ENCODE assay signal across 19 cellular contexts in the genomic region with DNA sequence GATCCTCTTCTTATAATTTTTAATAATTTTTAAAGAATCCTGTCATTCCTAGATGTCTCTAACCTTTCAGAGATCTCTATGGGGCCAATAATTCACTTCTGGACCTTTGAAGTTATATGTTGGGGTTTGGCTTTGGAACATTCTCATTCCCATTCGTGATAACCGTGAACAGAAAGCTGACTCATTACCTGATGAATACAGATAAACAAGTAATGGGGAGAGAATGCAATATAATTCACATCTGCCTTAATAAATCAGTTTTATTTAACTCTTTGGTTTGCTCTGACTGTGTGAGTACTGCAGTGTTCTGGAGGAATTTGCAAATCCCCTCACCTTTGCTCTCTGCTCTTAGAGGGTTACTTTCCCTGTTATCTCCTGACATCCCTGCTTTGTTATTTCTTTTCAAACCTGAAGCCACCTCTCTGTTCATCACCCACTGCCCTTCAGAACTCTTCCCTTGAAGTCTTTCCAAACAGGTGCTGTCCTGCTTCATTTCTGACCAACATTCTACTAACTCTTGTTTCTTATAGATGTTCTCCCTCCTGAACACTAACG.
DNase-seq lines count a peak whose midpoint lies in the region; ATAC-seq and TF ChIP-seq lines count a peak whose summit lies in the region.
"Had no signal": no experiment of that assay in that cellular context is flagged by ENCODE, and none has a peak within 500 bp of the region (broad histone marks: within the 10 kb centered on the region; RNA-seq: fewer than 3 reads in every experiment).

No MANE protein-coding gene starts in this region.

- TF ChIP-seq POLR2A in vagina (IDR thresholded peaks at IDR 0.05) (no peak), GM18505 (IDR thresholded peaks at IDR 0.05; ENCODE audit: borderline replicate concordance, extremely low read depth, insufficient read depth, insufficient read length) (no peak)

- H3K27ac ChIP-seq in SK-N-MC: peak overlapping the region; percentile 90
- H3K27ac ChIP-seq in vagina: peak overlapping the region; percentile 1
- no peak overlapping the region for H3K27ac ChIP-seq in dorsolateral prefrontal cortex
- H3K27ac ChIP-seq: upper lobe of right lung had no signal

- H3K4me1 Mint-ChIP-seq in activated naive CD8-positive, alpha-beta T cell treated with anti-CD3 and anti-CD28 coated beads, Interleukin-2, amount 50 U/mL, for 24 hours: peaks cover 58% of the 10 kb centered on the region
- peaks cover 49% of the 10 kb centered on the region for H3K4me1 Mint-ChIP-seq in activated naive CD8-positive, alpha-beta T cell treated with anti-CD3 and anti-CD28 coated beads for 36 hours

- no peaks in the 10 kb centered on the region for H3K9me3 Mint-ChIP-seq in activated naive CD8-positive, alpha-beta T cell treated with anti-CD3 and anti-CD28 coated beads, Interleukin-2, amount 50 U/mL, for 24 hours
- H3K9me3 Mint-ChIP-seq in activated naive CD8-positive, alpha-beta T cell treated with anti-CD3 and anti-CD28 coated beads for 36 hours: peaks cover 10% of the 10 kb centered on the region
- H3K9me3 Mint-ChIP-seq: activated T-cell treated with anti-CD3 and anti-CD28 coated beads, Interleukin-2, amount 50 U/mL, for 4 hours had no signal

- H3K27me3 ChIP-seq in vagina: no peaks in the 10 kb centered on the region
- no peaks in the 10 kb centered on the region for H3K27me3 ChIP-seq in dorsolateral prefrontal cortex
- H3K27me3 ChIP-seq: upper lobe of right lung had no signal

- DNase-seq in activated naive CD8-positive, alpha-beta T cell treated with anti-CD3 and anti-CD28 coated beads, Interleukin-2, amount 50 U/mL, for 24 hours: no peak
- DNase-seq in activated naive CD8-positive, alpha-beta T cell treated with anti-CD3 and anti-CD28 coated beads for 36 hours: no peak
- DNase-seq in SK-N-MC (ENCODE audit: low read depth, low spot score) (no peak), fibroblast of villous mesenchyme (ENCODE audit: low read depth) (peak; percentile 70), vagina (ENCODE audit: extremely low spot score in 2 of 2) (no peak), globus pallidus (ENCODE audit: low spot score) (no peak), dorsolateral prefrontal cortex (no peak)
- DNase-seq: activated CD4-positive, alpha-beta T cell treated with anti-CD3 and anti-CD28 coated beads, Interleukin-2, amount 50 U/mL, for 1 hour; activated T-cell treated with anti-CD3 and anti-CD28 coated beads, Interleukin-2, amount 50 U/mL, for 4 hours; cortex of kidney; hippocampal formation; left colon; NCI-H1417; NCI-H345; SIG-M5; stimulated activated naive CD4-positive, alpha-beta T cell treated with Interleukin-2 at 50 U/mL for 16 hours; T1000; upper lobe of right lung had no signal

- H3K27ac Mint-ChIP-seq in activated naive CD8-positive, alpha-beta T cell treated with anti-CD3 and anti-CD28 coated beads, Interleukin-2, amount 50 U/mL, for 24 hours: peak overlapping the region; percentile 34
- H3K27ac Mint-ChIP-seq in activated naive CD8-positive, alpha-beta T cell treated with anti-CD3 and anti-CD28 coated beads for 36 hours: no peak overlapping the region

- H3K9me3 ChIP-seq in SK-N-MC (ENCODE audit: low read depth, low read length) (no peaks in the 10 kb centered on the region), vagina (no peaks in the 10 kb centered on the region)
- H3K9me3 ChIP-seq: upper lobe of right lung had no signal

- TF ChIP-seq CTCF in fibroblast of villous mesenchyme (IDR thresholded peaks at IDR 0.05; ENCODE audit: insufficient read depth, low read depth, low read length): no peak
- TF ChIP-seq CTCF in vagina (IDR thresholded peaks at IDR 0.05): no peak
- TF ChIP-seq CTCF in dorsolateral prefrontal cortex (IDR thresholded peaks at IDR 0.05 in 54 of 56, conservative IDR thresholded peaks at IDR 0.05 in 2 of 56; ENCODE audit: low read depth in 1 of 56, partially characterized antibody in 56 of 56): no peak

- H3K4me1 ChIP-seq in vagina: peaks cover 50% of the 10 kb centered on the region

- H3K9ac ChIP-seq in SK-N-MC (ENCODE audit: insufficient read length): no peak overlapping the region

- no peaks in the 10 kb centered on the region for H3K27me3 Mint-ChIP-seq in activated naive CD8-positive, alpha-beta T cell treated with anti-CD3 and anti-CD28 coated beads, Interleukin-2, amount 50 U/mL, for 24 hours
- H3K27me3 Mint-ChIP-seq in activated naive CD8-positive, alpha-beta T cell treated with anti-CD3 and anti-CD28 coated beads for 36 hours: no peaks in the 10 kb centered on the region

- H3K36me3 ChIP-seq in SK-N-MC (ENCODE audit: insufficient read depth, low read length) (no peaks in the 10 kb centered on the region), vagina (no peaks in the 10 kb centered on the region)
- H3K36me3 ChIP-seq: upper lobe of right lung had no signal

- ATAC-seq in activated naive CD8-positive, alpha-beta T cell treated with anti-CD3 and anti-CD28 coated beads, Interleukin-2, amount 50 U/mL, for 24 hours: no peak
- no peak for ATAC-seq in GM18505 (IDR thresholded peaks at IDR 0.05; ENCODE audit: unreplicated experiment)
- ATAC-seq: left colon, upper lobe of right lung had no signal

- H3K4me3 ChIP-seq in SK-N-MC (no peak overlapping the region), fibroblast of villous mesenchyme (ENCODE audit: low read depth, low read length) (no peak overlapping the region), vagina (no peak overlapping the region), dorsolateral prefrontal cortex (no peak overlapping the region)
- H3K4me3 ChIP-seq: upper lobe of right lung had no signal

- intact Hi-C loops in vagina (cut with DNase I): no loop called here
- intact Hi-C loops in dorsolateral prefrontal cortex (cut with DNase I): no loop called here

- H3K4me3 Mint-ChIP-seq in activated naive CD8-positive, alpha-beta T cell treated with anti-CD3 and anti-CD28 coated beads, Interleukin-2, amount 50 U/mL, for 24 hours: no peak overlapping the region
- no peak overlapping the region for H3K4me3 Mint-ChIP-seq in activated naive CD8-positive, alpha-beta T cell treated with anti-CD3 and anti-CD28 coated beads for 36 hours
- H3K4me3 Mint-ChIP-seq: activated T-cell treated with anti-CD3 and anti-CD28 coated beads, Interleukin-2, amount 50 U/mL, for 4 hours had no signal

- no peaks in the 10 kb centered on the region for H3K36me3 Mint-ChIP-seq in activated naive CD8-positive, alpha-beta T cell treated with anti-CD3 and anti-CD28 coated beads, Interleukin-2, amount 50 U/mL, for 24 hours (ENCODE audit: low read depth)
- peaks cover 2% of the 10 kb centered on the region for H3K36me3 Mint-ChIP-seq in activated naive CD8-positive, alpha-beta T cell treated with anti-CD3 and anti-CD28 coated beads for 36 hours

Comparison
In these comparisons a context has a peak if more than half of its experiments do, and no peak if none do; other contexts are left out.
1. H3K27ac ChIP-seq: peak in SK-N-MC (single experiment) and vagina (single experiment); none in dorsolateral prefrontal cortex (0 of 59).